In genomic region chr12:132427999-132428871, GRCh38 we compare ENCODE assay signal across 12 cellular contexts.
DNase-seq lines count a peak whose midpoint lies in the region; ATAC-seq and TF ChIP-seq lines count a peak whose summit lies in the region.
"Had no signal": no experiment of that assay in that cellular context is flagged by ENCODE, and none has a peak within 500 bp of the region (broad histone marks: within the 10 kb centered on the region; RNA-seq: fewer than 3 reads in every experiment).

No MANE protein-coding gene starts in this region.

- TF ChIP-seq CTCF in left ventricle myocardium inferior (IDR thresholded peaks at IDR 0.05; ENCODE audit: borderline replicate concordance): no peak

- H3K27me3 ChIP-seq in right cardiac atrium (ENCODE audit: control insufficient read depth, insufficient read depth) (no peaks in the 10 kb centered on the region), left ventricle myocardium inferior (ENCODE audit: low read depth) (peaks cover 99% of the 10 kb centered on the region)
- H3K27me3 ChIP-seq: BE2C had no signal

- 76% methylated on average over 38 of the region's 38 CpGs for WGBS in right cardiac atrium

- H3K4me3 ChIP-seq in right cardiac atrium (ENCODE audit: low read length) (no peak overlapping the region), left ventricle myocardium inferior (no peak overlapping the region)

- intact Hi-C loops in right cardiac atrium (cut with DNase I) (no loop called here), left ventricle myocardium inferior (cut with micrococcal nuclease) (no loop called here), Right ventricle myocardium inferior (cut with DNase I) (no loop called here)

- H3K9me3 ChIP-seq in right cardiac atrium (ENCODE audit: control insufficient read depth, low read length) (no peaks in the 10 kb centered on the region), left ventricle myocardium inferior (replicated peaks) (no peaks in the 10 kb centered on the region)

- no peak overlapping the region for H3K27ac ChIP-seq in right cardiac atrium (ENCODE audit: low read length)
- no peak overlapping the region for H3K27ac ChIP-seq in left ventricle myocardium inferior (replicated peaks)

- no peak for ATAC-seq in right cardiac atrium
- no peak for ATAC-seq in Right ventricle myocardium inferior
- no peak for ATAC-seq in HG03139 (IDR thresholded peaks at IDR 0.05; ENCODE audit: unreplicated experiment)
- ATAC-seq: activated T-helper 17 cell treated with anti-CD3 and anti-CD28 coated beads, Interleukin-2, amount 50 U/mL, for 72 hours had no signal

- H3K36me3 ChIP-seq in left ventricle myocardium inferior: no peaks in the 10 kb centered on the region
- H3K36me3 ChIP-seq: BE2C had no signal

- no peaks in the 10 kb centered on the region for H3K4me1 ChIP-seq in right cardiac atrium (ENCODE audit: control insufficient read depth, insufficient read depth, low read length)
- H3K4me1 ChIP-seq in left ventricle myocardium inferior: peaks cover 24% of the 10 kb centered on the region

- DNase-seq in right cardiac atrium: peak in 2 of 3 donors; percentile 33 to 36
- no peak for DNase-seq in left ventricle myocardium inferior
- peak; percentile 68 for DNase-seq in SW480 (ENCODE audit: low spot score)
- peak; percentile 77 for DNase-seq in left kidney (ENCODE audit: low read depth, low spot score)
- DNase-seq in activated naive CD4-positive, alpha-beta T cell treated with anti-CD3 and anti-CD28 coated beads, Interleukin-2, amount 50 U/mL, for 16 hours: no peak
- no peak for DNase-seq in Right ventricle myocardium inferior (ENCODE audit: missing footprints)
- DNase-seq in glomerular visceral epithelial cell (ENCODE audit: extremely low spot score): no peak
- DNase-seq: activated CD4-positive, alpha-beta T cell treated with anti-CD3 and anti-CD28 coated beads for 48 hours; BE2C; stimulated activated CD8-positive, alpha-beta memory T cell treated with anti-CD3 and anti-CD28 coated beads, Interleukin-4, amount 100 ng/mL, for 48 hours had no signal

Comparison
In these comparisons a context has a peak if more than half of its experiments do, and no peak if none do; other contexts are left out.
1. DNase-seq: peak in right cardiac atrium (2 of 3), SW480 (single experiment) and left kidney (single experiment); none in left ventricle myocardium inferior (single experiment), activated naive CD4-positive, alpha-beta T cell treated with anti-CD3 and anti-CD28 coated beads, Interleukin-2, amount 50 U/mL, for 16 hours (single experiment), Right ventricle myocardium inferior (single experiment) and glomerular visceral epithelial cell (single experiment).